In the genomic region with DNA sequence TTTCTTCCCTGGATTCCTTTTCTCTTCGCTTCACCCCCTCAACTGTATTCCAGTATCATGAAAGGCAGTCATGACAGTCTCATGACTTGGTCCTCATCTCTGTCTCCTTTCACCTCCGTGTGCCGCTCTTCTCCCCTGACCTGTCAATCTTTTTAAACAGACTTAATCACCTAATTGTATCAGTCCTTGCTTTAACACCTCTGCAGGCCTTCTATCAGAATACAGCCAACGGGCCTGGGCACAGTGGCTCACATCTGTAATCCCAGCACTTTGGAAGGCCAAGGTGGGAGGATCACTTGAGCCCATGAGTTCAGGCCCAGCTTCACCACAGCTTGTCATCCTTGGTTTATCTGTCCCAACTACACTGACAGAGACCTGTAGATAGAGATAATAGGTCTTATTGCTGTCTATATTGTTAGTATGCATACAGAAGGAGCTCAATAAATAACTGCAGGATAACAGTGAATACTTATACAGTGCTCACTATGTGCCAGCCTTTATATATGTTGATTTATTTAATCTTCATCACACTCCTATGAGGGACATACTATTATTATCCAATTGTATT, we compare ENCODE assay signal across 9 cellular contexts. TPM values are rescaled to one million over a fixed set of nuclear protein-coding genes. Genes with fewer than 3 reads are reported as not detected.
DNase-seq lines count a peak whose midpoint lies in the region; ATAC-seq, FAIRE-seq and TF ChIP-seq lines count a peak whose summit lies in the region.
"Had no signal": no experiment of that assay in that cellular context is flagged by ENCODE, and none has a peak within 500 bp of the region (broad histone marks: within the 10 kb centered on the region; RNA-seq: fewer than 3 reads in every experiment).

No MANE protein-coding gene starts in this region.

- peak overlapping the region; percentile 51 to 86 (median 74) for H3K4me3 ChIP-seq in heart right ventricle
- H3K4me3 ChIP-seq in mesendoderm (ENCODE audit: low read length) = no peak overlapping the region

- no peak overlapping the region for H3K23ac ChIP-seq in mesendoderm (ENCODE audit: low read length)

- DNase-seq in heart right ventricle (no peak), Right ventricle myocardium inferior (ENCODE audit: missing footprints) (no peak), mesendoderm (no peak), RCC 7860 (ENCODE audit: low spot score) (no peak)

- peak overlapping the region; percentile 74 for H3K56ac ChIP-seq in mesendoderm (ENCODE audit: low read length)

- H3K27ac Mint-ChIP-seq in brain = peak overlapping the region; percentile 99 to 100 (median 99)

- H3K79me2 ChIP-seq in mesendoderm (ENCODE audit: control insufficient read depth, insufficient read depth, low read length) = peaks cover 3% of the 10 kb centered on the region

- H3K36me3 Mint-ChIP-seq in brain = peaks cover 19% of the 10 kb centered on the region

- no peaks in the 10 kb centered on the region for H3K27me3 ChIP-seq in heart right ventricle
- H3K27me3 ChIP-seq in mesendoderm (ENCODE audit: insufficient read depth, low read length, poor library complexity) = no peaks in the 10 kb centered on the region

- peak overlapping the region; percentile 35 for H3K9ac ChIP-seq in mesendoderm (ENCODE audit: low read length)

- H3K27ac ChIP-seq in heart right ventricle = peak overlapping the region in 6 of 10 donors; percentile 85 to 94 (median 92)
- H3K27ac ChIP-seq in mesendoderm (ENCODE audit: low read depth, low read length) = no peak overlapping the region

- H3K27me3 Mint-ChIP-seq in brain = peaks cover 14% of the 10 kb centered on the region

- H3K36me3 ChIP-seq in heart right ventricle (peaks cover 0 to 15% (median 0%) of the 10 kb centered on the region in 9 donors), mesendoderm (ENCODE audit: control insufficient read depth, insufficient read depth, low read length) (no peaks in the 10 kb centered on the region)

- H4K8ac ChIP-seq in mesendoderm (ENCODE audit: low read depth, low read length) = no peak overlapping the region

- no peak overlapping the region for H2BK5ac ChIP-seq in mesendoderm (ENCODE audit: low read length)

- H3K4ac ChIP-seq in mesendoderm (ENCODE audit: low read depth, low read length) = no peak overlapping the region

- H3K4me1 Mint-ChIP-seq in brain = peaks cover 38% of the 10 kb centered on the region

- no peak overlapping the region for H4K5ac ChIP-seq in mesendoderm (ENCODE audit: low read length)

- ATAC-seq in heart right ventricle (no peak), Right ventricle myocardium inferior (no peak), HG03469 (IDR thresholded peaks at IDR 0.05; ENCODE audit: unreplicated experiment) (no peak), GM18498 (IDR thresholded peaks at IDR 0.05; ENCODE audit: unreplicated experiment) (no peak), GM18511 (IDR thresholded peaks at IDR 0.05; ENCODE audit: unreplicated experiment) (no peak)

- H3K9me3 ChIP-seq in heart right ventricle = no peaks in the 10 kb centered on the region

- no peak overlapping the region for H2BK15ac ChIP-seq in mesendoderm (replicated peaks; ENCODE audit: low read depth)

- no peak overlapping the region for H2AK5ac ChIP-seq in mesendoderm (ENCODE audit: low read length)

- TF ChIP-seq CTCF in heart right ventricle (IDR thresholded peaks at IDR 0.05) = no peak
- TF ChIP-seq CTCF in brain (conservative IDR thresholded peaks at IDR 0.05) = no peak

- peaks cover 3% of the 10 kb centered on the region for H3K79me1 ChIP-seq in mesendoderm (ENCODE audit: low read length)

- FAIRE-seq in RCC 7860 (lab: Jason Lieb, UNC) = no peak
- FAIRE-seq: G401.6 had no signal

- H3K4me3 Mint-ChIP-seq in brain = peak overlapping the region; percentile 95 to 100 (median 97)

- no peak overlapping the region for H2BK120ac ChIP-seq in mesendoderm (ENCODE audit: low read depth, low read length)

- H3K4me1 ChIP-seq in heart right ventricle = peaks cover 5 to 34% (median 18%) of the 10 kb centered on the region in 9 donors
- H3K4me1 ChIP-seq in mesendoderm (ENCODE audit: control insufficient read depth, low read depth, low read length) = peaks cover 4% of the 10 kb centered on the region

- intact Hi-C loops in heart right ventricle (cut with DNase I) = loop anchor here in 1 of 10 donors (10.0 kb wide), 1 partner anchor 206 kb away; a partner anchor contains a TSS
- intact Hi-C loops in Right ventricle myocardium inferior (cut with DNase I) = no loop called here

- H3K18ac ChIP-seq in mesendoderm (ENCODE audit: low read length) = no peak overlapping the region

- 45 to 50% methylated on average over 4 of the region's 4 CpGs for WGBS in heart right ventricle, 2 donors
- WGBS in mesendoderm (ENCODE audit: extremely low coverage, insufficient coverage, low lambda C conversion rate) = no CpG with 5 or more reads among the region's 4 CpGs

- peaks cover 0 to 3% (median 0%) of the 10 kb centered on the region in 5 experiments for H3K9me3 Mint-ChIP-seq in brain

- peak overlapping the region; percentile 77 for H3K4me2 ChIP-seq in mesendoderm (ENCODE audit: low read length)

RNA-seq across cellular contexts. Expression of a gene that starts 1.2 kb away (rescaled TPM):
- total RNA-seq in heart right ventricle = 10 to 100 TPM in 1 of 10 donors, 1 to 10 TPM in 9; 4.9 to 10.8 (median 6.6) TPM
- polyA plus RNA-seq in heart right ventricle = 10 to 100 TPM; 11.7 to 13.7 TPM
- 10.6 TPM for total RNA-seq in Right ventricle myocardium inferior
- 19.5 TPM for polyA plus RNA-seq in brain (ENCODE audit: insufficient read depth, low read depth, low replicate concordance)
- 8.2 TPM for polyA plus RNA-seq in mesendoderm (2013, experiment 1 of 2)
- 8.5 TPM for polyA plus RNA-seq in mesendoderm (2013, experiment 2 of 2)

RNA-seq across cellular contexts. Expression of a gene that starts 1.4 kb away (rescaled TPM):
- total RNA-seq in heart right ventricle = 10 to 100 TPM; 28.0 to 43.3 (median 31.0) TPM
- 10 to 100 TPM; 23.5 to 33.6 TPM for polyA plus RNA-seq in heart right ventricle
- 29.3 TPM for total RNA-seq in Right ventricle myocardium inferior
- polyA plus RNA-seq in brain (ENCODE audit: insufficient read depth, low read depth, low replicate concordance) = 124 TPM
- 53.1 TPM for polyA plus RNA-seq in mesendoderm (2013, experiment 1 of 2)
- 52.5 TPM for polyA plus RNA-seq in mesendoderm (2013, experiment 2 of 2)

RNA-seq across cellular contexts. Expression of a gene that starts 6.2 kb away (rescaled TPM):
- total RNA-seq in heart right ventricle (1 to 10 TPM; 1.2 to 3.5 (median 2.0) TPM), Right ventricle myocardium inferior (2.1 TPM)
- polyA plus RNA-seq in heart right ventricle (1 to 10 TPM; 2.6 to 2.9 TPM), brain (ENCODE audit: insufficient read depth, low read depth, low replicate concordance) (4.7 TPM)
- polyA plus RNA-seq in mesendoderm (2013, experiment 1 of 2) = 1.8 TPM
- 1.9 TPM for polyA plus RNA-seq in mesendoderm (2013, experiment 2 of 2)

RNA-seq across cellular contexts. Expression of a gene that starts 19.2 kb away (rescaled TPM):
- total RNA-seq in heart right ventricle (10 to 100 TPM in 9 of 10 donors, 1 to 10 TPM in 1; 8.4 to 14.4 (median 11.0) TPM), Right ventricle myocardium inferior (10.1 TPM)
- polyA plus RNA-seq in heart right ventricle (10 to 100 TPM; 15.9 to 20.6 TPM), brain (ENCODE audit: insufficient read depth, low read depth, low replicate concordance) (27.2 TPM)
- 12.2 TPM for polyA plus RNA-seq in mesendoderm (2013, experiment 1 of 2)
- 11.9 TPM for polyA plus RNA-seq in mesendoderm (2013, experiment 2 of 2)

RNA-seq across cellular contexts. Expression of a gene that starts 19.4 kb away (rescaled TPM):
- total RNA-seq in heart right ventricle (10 to 100 TPM; 11.6 to 30.4 (median 15.5) TPM), Right ventricle myocardium inferior (25.4 TPM)
- polyA plus RNA-seq in heart right ventricle (10 to 100 TPM; 22.7 to 25.1 TPM), brain (ENCODE audit: insufficient read depth, low read depth, low replicate concordance) (233 TPM)
- polyA plus RNA-seq in mesendoderm (2013, experiment 1 of 2) = 274 TPM
- polyA plus RNA-seq in mesendoderm (2013, experiment 2 of 2) = 279 TPM
